ENCODE assay signal across 6 cellular contexts in genomic region chr9:73210886-73211285, GRCh38.
"Had no signal": no experiment of that assay in that cellular context is flagged by ENCODE, and none has a peak within 500 bp of the region (broad histone marks: within the 10 kb centered on the region; RNA-seq: fewer than 3 reads in every experiment).

No MANE protein-coding gene starts in this region.

- H3K27ac ChIP-seq: HL-60 had no signal

- H3K4me3 ChIP-seq: K562 had no signal

- DNase-seq: IMR-90, KBM-7 had no signal

- H3K9me3 Mint-ChIP-seq: IgD-negative memory B cell had no signal

- H3K36me3 Mint-ChIP-seq: IgD-negative memory B cell had no signal

- H3K27ac Mint-ChIP-seq: IgD-negative memory B cell had no signal

- H3K4me3 Mint-ChIP-seq: IgD-negative memory B cell had no signal

- ATAC-seq: HepG2, K562 had no signal
